Comparison of ENCODE assay signal across 8 cellular contexts in genomic region chr12:57751788-57752667, GRCh38.
DNase-seq lines count a peak whose midpoint lies in the region; ATAC-seq and TF ChIP-seq lines count a peak whose summit lies in the region.

Gene CDK4, minus strand, starts transcription at chr12:57752310. Its CDS starts 593 bp downstream, at chr12:57751717.

- H3K27me3 Mint-ChIP-seq in central memory CD8-positive, alpha-beta T cell, result no peaks in the 10 kb centered on the region

- H3K4me3 Mint-ChIP-seq in central memory CD8-positive, alpha-beta T cell, result peak within 1 kb of the TSS; percentile 84

- H3K9me3 Mint-ChIP-seq in central memory CD8-positive, alpha-beta T cell, result no peaks in the 10 kb centered on the region

- ATAC-seq in GM19025 (IDR thresholded peaks at IDR 0.05; ENCODE audit: low read depth, unreplicated experiment), result peak; percentile 68
- ATAC-seq in HG03342 (IDR thresholded peaks at IDR 0.05; ENCODE audit: unreplicated experiment), result peak; percentile 73
- peak; percentile 81 for ATAC-seq in central memory CD8-positive, alpha-beta T cell (replicated peaks; ENCODE audit: extremely low read depth, poor library complexity, severe bottlenecking)

- DNase-seq in AG09309 (ENCODE audit: low read depth) (peak; percentile 98), NCI-H446 (lab: John Stamatoyannopoulos, UW) (peak; percentile 98), iris pigment epithelial cell (ENCODE audit: low read depth) (peak; percentile 100)
- peak; percentile 96 for DNase-seq in activated CD4-positive, CD25-positive, alpha-beta regulatory T cell treated with anti-CD3 and anti-CD28 coated beads, Interleukin-2, amount 50 U/mL, for 16 hours (ENCODE audit: low read depth, low spot score)
- DNase-seq in central memory CD8-positive, alpha-beta T cell (ENCODE audit: low spot score in 2 of 2), result peak; percentile 95 to 99
- peak; percentile 97 for DNase-seq in stimulated activated CD4-positive, alpha-beta T cell treated with anti-CD3 and anti-CD28 coated beads, Interleukin-12 subunit alpha, Interleukin-12 subunit beta, amount 100 ng/mL, for 24 hours (ENCODE audit: low read depth in 2 of 2)

- peak within 1 kb of the TSS; percentile 88 for H3K4me3 ChIP-seq in AG09309 (ENCODE audit: control insufficient read depth, low read depth, low read length)

- H3K27ac Mint-ChIP-seq in central memory CD8-positive, alpha-beta T cell (ENCODE audit: low read depth), result peak within 1 kb of the TSS; percentile 80

- H3K36me3 Mint-ChIP-seq in central memory CD8-positive, alpha-beta T cell (ENCODE audit: insufficient read depth), result peaks cover 38% of the 10 kb centered on the region

- peaks cover 48% of the 10 kb centered on the region for H3K4me1 Mint-ChIP-seq in central memory CD8-positive, alpha-beta T cell

- TF ChIP-seq CTCF in AG09309 (IDR thresholded peaks at IDR 0.05; ENCODE audit: control insufficient read depth, insufficient read depth, low read depth, low read length, missing control alignments), result no peak

Comparison
In these comparisons a context has a peak if more than half of its experiments do, and no peak if none do; other contexts are left out.
1. Peak in every context shown above with its lines: DNase-seq, ATAC-seq and H3K4me3 ChIP-seq.